ENCODE assay signal across 12 cellular contexts in genomic region chr3:72245183-72245811, GRCh38.
DNase-seq lines count a peak whose midpoint lies in the region; ATAC-seq and TF ChIP-seq lines count a peak whose summit lies in the region.
"Had no signal": no experiment of that assay in that cellular context is flagged by ENCODE, and none has a peak within 500 bp of the region (broad histone marks: within the 10 kb centered on the region; RNA-seq: fewer than 3 reads in every experiment).

No MANE protein-coding gene starts in this region.

- H3K27me3 ChIP-seq in right lobe of liver (no peaks in the 10 kb centered on the region), thoracic aorta (replicated peaks; ENCODE audit: insufficient read depth) (no peaks in the 10 kb centered on the region), H7 (ENCODE audit: control insufficient read depth, insufficient read depth, low read length) (no peaks in the 10 kb centered on the region)

- H3K27me3 Mint-ChIP-seq in MCF 10A (ENCODE audit: insufficient read depth, unreplicated experiment), result peaks cover 35% of the 10 kb centered on the region

- H3K27ac Mint-ChIP-seq in MCF 10A (ENCODE audit: low read depth, unreplicated experiment), result no peak overlapping the region
- H3K27ac Mint-ChIP-seq: stimulated activated naive B cell treated with anti-CD40 and anti-IgM and Interleukin-4, amounts not matched to agents 10 μg/mL and 1 μg/mL and 100 μg/mL, for 72 hours had no signal

- no TSS peak for BruUV-seq in MCF 10A (replicated peaks; lab: Mats Ljungman, UMichigan)

- H3K4me3 Mint-ChIP-seq in MCF 10A (ENCODE audit: unreplicated experiment), result no peak overlapping the region
- H3K4me3 Mint-ChIP-seq: nephron; stimulated activated naive B cell treated with anti-CD40 and anti-IgM and Interleukin-4, amounts not matched to agents 10 μg/mL and 1 μg/mL and 100 μg/mL, for 72 hours had no signal

- TF ChIP-seq POLR2A in right lobe of liver (IDR thresholded peaks at IDR 0.05), result no peak

- H3K36me3 ChIP-seq in right lobe of liver (no peaks in the 10 kb centered on the region), thoracic aorta (no peaks in the 10 kb centered on the region), H7 (replicated peaks; ENCODE audit: control insufficient read depth, insufficient read depth, low read length) (no peaks in the 10 kb centered on the region)

- POLR2A ChIA-PET in MCF 10A (lab: Yijun Ruan, JAX), result no interaction called here

- TF ChIP-seq CTCF in coronary artery (IDR thresholded peaks at IDR 0.05) (no peak), right lobe of liver (IDR thresholded peaks at IDR 0.05) (no peak), thoracic aorta (IDR thresholded peaks at IDR 0.05) (peak; percentile 29), MCF 10A (IDR thresholded peaks at IDR 0.05; ENCODE audit: unreplicated experiment) (no peak)

- 76% methylated on average over 4 of the region's 9 CpGs for WGBS in right lobe of liver (ENCODE audit: insufficient coverage, low coverage, low lambda C conversion rate, missing lambda C conversion rate)

- no peaks in the 10 kb centered on the region for H3K36me3 Mint-ChIP-seq in MCF 10A (ENCODE audit: insufficient read depth, unreplicated experiment)
- H3K36me3 Mint-ChIP-seq: stimulated activated naive B cell treated with anti-CD40 and anti-IgM and Interleukin-4, amounts not matched to agents 10 μg/mL and 1 μg/mL and 100 μg/mL, for 72 hours had no signal

- peaks cover 0 to 1% (median 0%) of the 10 kb centered on the region in 4 donors for H3K4me1 ChIP-seq in right lobe of liver
- H3K4me1 ChIP-seq in thoracic aorta (ENCODE audit: control insufficient read depth in 1 of 2, low read depth in 2 of 2), result peaks cover 23 to 77% of the 10 kb centered on the region in 2 donors

- H3K4me3 ChIP-seq in coronary artery (no peak overlapping the region), right lobe of liver (no peak overlapping the region), thoracic aorta (no peak overlapping the region), H7 (ENCODE audit: insufficient read depth, low read depth, low read length) (no peak overlapping the region)

- CTCF ChIA-PET in MCF 10A (lab: Yijun Ruan, JAX), result interaction anchor here (0.7 kb wide), 1 partner anchor 73 kb away, joined by 4 read pairs; no protein-coding TSS in a partner anchor

- H3K27ac ChIP-seq in coronary artery, result peak overlapping the region; percentile 62 to 73
- H3K27ac ChIP-seq in right lobe of liver, result no peak overlapping the region
- H3K27ac ChIP-seq in thoracic aorta, result peak overlapping the region; percentile 67 to 79

- ATAC-seq in right lobe of liver (peak; percentile 25 to 56 (median 40)), thoracic aorta (ENCODE audit: insufficient number of reproducible peaks, low FRiP score, low read depth) (peak; percentile 26), GM21447 (IDR thresholded peaks at IDR 0.05; ENCODE audit: unreplicated experiment) (no peak)
- ATAC-seq: stimulated activated naive B cell treated with anti-CD40 and anti-IgM and Interleukin-4, amounts not matched to agents 10 μg/mL and 1 μg/mL and 100 μg/mL, for 72 hours had no signal

- H3K4me1 Mint-ChIP-seq in MCF 10A (ENCODE audit: insufficient read depth, unreplicated experiment), result peaks cover 6% of the 10 kb centered on the region

- intact Hi-C loops in right lobe of liver (cut with DNase I), result loop anchor here in 1 of 2 donors (10.0 kb wide), 1 partner anchor 290 kb away; no protein-coding TSS in a partner anchor
- intact Hi-C loops in MCF 10A (cut with micrococcal nuclease), result no loop called here

- H3K9me3 Mint-ChIP-seq in MCF 10A (ENCODE audit: unreplicated experiment), result no peaks in the 10 kb centered on the region
- H3K9me3 Mint-ChIP-seq: nephron; stimulated activated naive B cell treated with anti-CD40 and anti-IgM and Interleukin-4, amounts not matched to agents 10 μg/mL and 1 μg/mL and 100 μg/mL, for 72 hours had no signal

- peak; percentile 43 for DNase-seq in NCI-H1694 (lab: John Stamatoyannopoulos, UW)
- peak; percentile 87 for DNase-seq in coronary artery (ENCODE audit: low spot score)
- peak in 1 of 3 donors; percentile 49 for DNase-seq in right lobe of liver
- DNase-seq in thoracic aorta (ENCODE audit: low spot score), result no peak
- no peak for DNase-seq in MCF 10A (ENCODE audit: unreplicated experiment)
- DNase-seq in T-helper 9 cell, result no peak
- DNase-seq in H7, result no peak
- DNase-seq: activated CD4-positive, alpha-beta T cell treated with anti-CD3 and anti-CD28 coated beads for 4 hours; SHP77 treated with DMSO at 0.1 percent for 48 hours; stimulated activated naive B cell treated with anti-CD40 and anti-IgM and Interleukin-4, amounts not matched to agents 10 μg/mL and 1 μg/mL and 100 μg/mL, for 72 hours had no signal

- H3K9me3 ChIP-seq in right lobe of liver, result no peaks in the 10 kb centered on the region
- no peaks in the 10 kb centered on the region for H3K9me3 ChIP-seq in thoracic aorta

Comparison
In these comparisons a context has a peak if more than half of its experiments do, and no peak if none do; other contexts are left out.
1. DNase-seq: peak in NCI-H1694 (single experiment) and coronary artery (single experiment); none in thoracic aorta (single experiment), MCF 10A (single experiment), T-helper 9 cell (single experiment) and H7 (single experiment).
2. H3K27ac ChIP-seq: peak in coronary artery (2 of 2) and thoracic aorta (2 of 2); none in right lobe of liver (0 of 3).